Comparison of ENCODE assay signal across 9 cellular contexts in genomic region chr9:122402403-122403268, GRCh38. TPM values are rescaled to one million over a fixed set of nuclear protein-coding genes. Genes with fewer than 3 reads are reported as not detected.
DNase-seq lines count a peak whose midpoint lies in the region; TF ChIP-seq lines count a peak whose summit lies in the region.
"Had no signal": no experiment of that assay in that cellular context is flagged by ENCODE, and none has a peak within 500 bp of the region (broad histone marks: within the 10 kb centered on the region; RNA-seq: fewer than 3 reads in every experiment).

No MANE protein-coding gene starts in this region.

- peak; percentile 28 for TF ChIP-seq POLR2A in erythroblast (IDR thresholded peaks at IDR 0.05; ENCODE audit: low read length)

- peak overlapping the region; percentile 72 for H3K27ac ChIP-seq in SJSA1
- H3K27ac ChIP-seq: 22Rv1 had no signal

- peaks cover 24% of the 10 kb centered on the region for H3K4me1 ChIP-seq in SJSA1 (replicated peaks)

- H3K4me3 ChIP-seq in SJSA1: no peak overlapping the region

- no peaks in the 10 kb centered on the region for H3K36me3 ChIP-seq in SJSA1

- H3K9me3 ChIP-seq in SJSA1 (replicated peaks): peaks cover 4% of the 10 kb centered on the region; the same call in 1 of the 2 replicates

- peak; percentile 11 for DNase-seq in NK-92 treated with Interleukin-12 subunit alpha and Interleukin-12 subunit beta, amount 100 ng/mL, for 24 hours (lab: John Stamatoyannopoulos, UW)
- DNase-seq in NK-92 (lab: John Stamatoyannopoulos, UW; ENCODE audit: unreplicated experiment) (no peak), SJSA1 (ENCODE audit: low read depth in 1 of 2, low spot score in 2 of 2) (peak; percentile 74 to 81), erythroblast (lab: John Stamatoyannopoulos, UW) (peak; percentile 77 to 81), NCI-H2107 (lab: John Stamatoyannopoulos, UW) (no peak)
- DNase-seq in stimulated activated CD4-positive, alpha-beta T cell treated with anti-CD3 and anti-CD28 coated beads, Interleukin-4, amount 100 ng/mL, for 24 hours: peak; percentile 55
- no peak for DNase-seq in effector CD4-positive, alpha-beta T cell
- no peak for DNase-seq in activated CD4-positive, CD25-positive, alpha-beta regulatory T cell treated with anti-CD3 and anti-CD28 coated beads, Interleukin-2, amount 50 U/mL, for 72 hours

- H3K27me3 ChIP-seq in SJSA1 (replicated peaks): no peaks in the 10 kb centered on the region

RNA-seq across cellular contexts. Expression of gene PTGS1, which starts 31.8 kb away (rescaled TPM):
- 0.39 and 0.97 TPM in 2 replicates for total RNA-seq in SJSA1 (2014; rRNA removed; shearing (Covaris generic))

Comparison
In these comparisons a context has a peak if more than half of its experiments do, and no peak if none do; other contexts are left out.
1. DNase-seq: peak in NK-92 treated with Interleukin-12 subunit alpha and Interleukin-12 subunit beta, amount 100 ng/mL, for 24 hours (single experiment), SJSA1 (2 of 2), erythroblast (2 of 2) and stimulated activated CD4-positive, alpha-beta T cell treated with anti-CD3 and anti-CD28 coated beads, Interleukin-4, amount 100 ng/mL, for 24 hours (single experiment); none in NK-92 (single experiment), NCI-H2107 (single experiment), effector CD4-positive, alpha-beta T cell (single experiment) and activated CD4-positive, CD25-positive, alpha-beta regulatory T cell treated with anti-CD3 and anti-CD28 coated beads, Interleukin-2, amount 50 U/mL, for 72 hours (single experiment).